8 cellular contexts compared by ENCODE assay signal in genomic region chr7:76626989-76627642, GRCh38. TPM values are rescaled to one million over a fixed set of nuclear protein-coding genes. Genes with fewer than 3 reads are reported as not detected.
DNase-seq lines count a peak whose midpoint lies in the region; ATAC-seq and TF ChIP-seq lines count a peak whose summit lies in the region.
"Not testable (repeated sequence)": the region's sequence is repeated elsewhere in the genome, so short reads cannot be mapped to it uniquely, and the experiment has no call there.

Gene POMZP3, minus strand, starts transcription at chr7:76627279. Its CDS starts 1,215 bp downstream, at chr7:76626064.

- peak; percentile 26 for DNase-seq in ELR (ENCODE audit: low read depth)
- DNase-seq in HK-2 (ENCODE audit: unreplicated experiment), result peak; percentile 45
- DNase-seq in activated naive CD8-positive, alpha-beta T cell treated with anti-CD3 and anti-CD28 coated beads for 36 hours, result peak; percentile 46
- peak in 1 of 2 donors; percentile 7 for DNase-seq in foreskin keratinocyte
- DNase-seq in naive thymus-derived CD4-positive, alpha-beta T cell, result peak; percentile 30 to 73 (median 63)
- DNase-seq in stimulated activated naive CD8-positive, alpha-beta T cell treated with anti-CD3 and anti-CD28 coated beads, Interleukin-15, Interleukin-2, amounts not matched to agents 100 U/mL and 50 U/mL, for 24 hours, result peak; percentile 48

- not testable (repeated sequence) for H3K27me3 Mint-ChIP-seq in activated naive CD8-positive, alpha-beta T cell treated with anti-CD3 and anti-CD28 coated beads for 36 hours; naive thymus-derived CD4-positive, alpha-beta T cell

- peak within 1 kb of the TSS; percentile 64 for H3K27ac ChIP-seq in foreskin keratinocyte
- peak within 1 kb of the TSS; percentile 79 for H3K27ac ChIP-seq in naive thymus-derived CD4-positive, alpha-beta T cell (ENCODE audit: low read depth, low read length)

- ATAC-seq in GM21723 (IDR thresholded peaks at IDR 0.05; ENCODE audit: unreplicated experiment) (peak; percentile 84), SK-N-SH treated with all-trans-retinoic acid at 6 μM for 48 hours (peak; percentile 90), foreskin keratinocyte (peak; percentile 87)
- peak; percentile 98 for ATAC-seq in naive thymus-derived CD4-positive, alpha-beta T cell
- ATAC-seq in stimulated activated naive CD8-positive, alpha-beta T cell treated with anti-CD3 and anti-CD28 coated beads, Interleukin-15, Interleukin-2, amounts not matched to agents 100 U/mL and 50 U/mL, for 24 hours, result peak; percentile 97

- H3K27ac Mint-ChIP-seq in activated naive CD8-positive, alpha-beta T cell treated with anti-CD3 and anti-CD28 coated beads for 36 hours, result peak within 1 kb of the TSS; percentile 94
- peak within 1 kb of the TSS; percentile 88 to 99 (median 95) for H3K27ac Mint-ChIP-seq in naive thymus-derived CD4-positive, alpha-beta T cell

- H3K27me3 ChIP-seq in foreskin keratinocyte; naive thymus-derived CD4-positive, alpha-beta T cell (ENCODE audit: control insufficient read depth in 2 of 2, insufficient read depth in 2 of 2, low read length in 2 of 2): not testable (repeated sequence)

- H3K9me3 ChIP-seq in naive thymus-derived CD4-positive, alpha-beta T cell (ENCODE audit: control insufficient read depth in 2 of 3, low read length in 3 of 3), result not testable (repeated sequence)

- intact Hi-C loops in naive thymus-derived CD4-positive, alpha-beta T cell (cut with micrococcal nuclease), result not testable (repeated sequence)

- peak within 1 kb of the TSS; percentile 72 for H3K4me3 ChIP-seq in naive thymus-derived CD4-positive, alpha-beta T cell (ENCODE audit: low read length)

- not testable (repeated sequence) for H3K4me1 ChIP-seq in foreskin keratinocyte; naive thymus-derived CD4-positive, alpha-beta T cell (ENCODE audit: control insufficient read depth in 2 of 2, insufficient read depth in 2 of 2, low read length in 2 of 2)

- not testable (repeated sequence) for H3K9me3 Mint-ChIP-seq in activated naive CD8-positive, alpha-beta T cell treated with anti-CD3 and anti-CD28 coated beads for 36 hours; naive thymus-derived CD4-positive, alpha-beta T cell

- peaks cover 12% of the 10 kb centered on the region for H3K36me3 Mint-ChIP-seq in activated naive CD8-positive, alpha-beta T cell treated with anti-CD3 and anti-CD28 coated beads for 36 hours
- not testable (repeated sequence) for H3K36me3 Mint-ChIP-seq in naive thymus-derived CD4-positive, alpha-beta T cell

- not testable (repeated sequence) for TF ChIP-seq CTCF in foreskin keratinocyte (conservative IDR thresholded peaks at IDR 0.05)

- not testable (repeated sequence) for H3K36me3 ChIP-seq in naive thymus-derived CD4-positive, alpha-beta T cell (ENCODE audit: control insufficient read depth in 2 of 3, insufficient read depth in 3 of 3, low read length in 3 of 3)

- CTCF ChIA-PET in naive thymus-derived CD4-positive, alpha-beta T cell (lab: Charles Lee), result not testable (repeated sequence)

- H3K4me1 Mint-ChIP-seq in activated naive CD8-positive, alpha-beta T cell treated with anti-CD3 and anti-CD28 coated beads for 36 hours, result peaks cover 10% of the 10 kb centered on the region
- H3K4me1 Mint-ChIP-seq in naive thymus-derived CD4-positive, alpha-beta T cell, result peaks cover 0 to 15% (median 7%) of the 10 kb centered on the region in 7 donors

- peak within 1 kb of the TSS; percentile 93 for H3K4me3 Mint-ChIP-seq in activated naive CD8-positive, alpha-beta T cell treated with anti-CD3 and anti-CD28 coated beads for 36 hours
- H3K4me3 Mint-ChIP-seq in naive thymus-derived CD4-positive, alpha-beta T cell, result peak within 1 kb of the TSS; percentile 79 to 96 (median 92)

- POLR2A ChIA-PET in naive thymus-derived CD4-positive, alpha-beta T cell (lab: Charles Lee), result not testable (repeated sequence)

TF ChIP-seq in SK-N-SH treated with all-trans-retinoic acid at 6 μM for 48 hours, 23 proteins besides CTCF, POLR2A, EP300 and RAD21:
- TF ChIP-seq ZFP3 (CRISPR knock-in tag; IDR thresholded peaks at IDR 0.05) (0 out of 2 replicates have a peak, but pooled peaks have one; percentile 41), ZC3H10 (CRISPR knock-in tag; IDR thresholded peaks at IDR 0.05) (0 out of 2 replicates have a peak, but pooled peaks have one; percentile 19), GLIS3 (CRISPR knock-in tag; IDR thresholded peaks at IDR 0.05) (peak; percentile 84; the same call in 1 of the 2 replicates)
TF ChIP-seq in SK-N-SH treated with all-trans-retinoic acid at 6 μM for 48 hours: peak in this region for 3; not testable (repeated sequence) for 20.

RNA-seq across cellular contexts. Expression of gene POMZP3, which starts in this region (rescaled TPM):
- total RNA-seq in activated naive CD8-positive, alpha-beta T cell treated with anti-CD3 and anti-CD28 coated beads for 36 hours, result 10 to 100 TPM; 11.0 to 13.2 TPM
- total RNA-seq in foreskin keratinocyte, result 5.0 and 5.7 TPM in 2 replicates
- 5.9 and 7.4 TPM in 2 replicates for polyA plus RNA-seq in foreskin keratinocyte
- 10 to 100 TPM in 4 of 5 experiments, 1 to 10 TPM in 1; 6.6 to 26.0 (median 23.0) TPM for total RNA-seq in naive thymus-derived CD4-positive, alpha-beta T cell
- polyA plus RNA-seq in naive thymus-derived CD4-positive, alpha-beta T cell, result 10 to 100 TPM in 1 of 2 donors, 1 to 10 TPM in 1; 2.2 to 19.9 TPM
